ENCODE assay signal across 22 cellular contexts in genomic region chr3:14676881-14677280, GRCh38. TPM values are rescaled to one million over a fixed set of nuclear protein-coding genes. Genes with fewer than 3 reads are reported as not detected.
"Had no signal": no experiment of that assay in that cellular context is flagged by ENCODE, and none has a peak within 500 bp of the region (broad histone marks: within the 10 kb centered on the region; RNA-seq: fewer than 3 reads in every experiment).

No MANE protein-coding gene starts in this region.

- H3K4me3 Mint-ChIP-seq: naive thymus-derived CD4-positive, alpha-beta T cell; nephron progenitor cell; stimulated activated naive CD8-positive, alpha-beta T cell treated with anti-CD3 and anti-CD28 coated beads, Interleukin-15, Interleukin-2, amounts not matched to agents 100 ng/mL and 50 ng/mL, for 24 hours had no signal

- H3K27ac ChIP-seq: dorsolateral prefrontal cortex, heart right ventricle, neutrophil, sigmoid colon, skin epidermis, tibial artery, upper lobe of left lung, uterus had no signal

- H3K27me3 Mint-ChIP-seq: naive thymus-derived CD4-positive, alpha-beta T cell; stimulated activated naive CD8-positive, alpha-beta T cell treated with anti-CD3 and anti-CD28 coated beads, Interleukin-15, Interleukin-2, amounts not matched to agents 100 ng/mL and 50 ng/mL, for 24 hours had no signal

- ATAC-seq: heart right ventricle; left lobe of liver; naive thymus-derived CD4-positive, alpha-beta T cell had no signal

- DNase-seq: cortex of kidney; dorsolateral prefrontal cortex; effector CD8-positive, alpha-beta T cell; heart right ventricle; hypothalamus; islet precursor cell; mammary epithelial cell; naive thymus-derived CD4-positive, alpha-beta T cell; nephron progenitor cell; posterior cingulate gyrus; sigmoid colon; stimulated activated CD4-positive, alpha-beta T cell treated with anti-CD3 and anti-CD28 coated beads, Interleukin-12 subunit alpha, Interleukin-12 subunit beta, amount 100 ng/mL, for 4 hours; stimulated activated CD4-positive, alpha-beta T cell treated with anti-CD3 and anti-CD28 coated beads, Interleukin-2, amount 100 ng/mL, for 48 hours; tibial artery; upper lobe of left lung; uterus had no signal

- H3K27ac Mint-ChIP-seq: nephron progenitor cell; stimulated activated naive CD8-positive, alpha-beta T cell treated with anti-CD3 and anti-CD28 coated beads, Interleukin-15, Interleukin-2, amounts not matched to agents 100 ng/mL and 50 ng/mL, for 24 hours had no signal

RNA-seq across cellular contexts. Expression of gene C3orf20, which starts 1.9 kb away (rescaled TPM):
- polyA plus RNA-seq: esophagus, fibroblast of lung, heart right ventricle, mammary epithelial cell had no signal
